In the genomic region with DNA sequence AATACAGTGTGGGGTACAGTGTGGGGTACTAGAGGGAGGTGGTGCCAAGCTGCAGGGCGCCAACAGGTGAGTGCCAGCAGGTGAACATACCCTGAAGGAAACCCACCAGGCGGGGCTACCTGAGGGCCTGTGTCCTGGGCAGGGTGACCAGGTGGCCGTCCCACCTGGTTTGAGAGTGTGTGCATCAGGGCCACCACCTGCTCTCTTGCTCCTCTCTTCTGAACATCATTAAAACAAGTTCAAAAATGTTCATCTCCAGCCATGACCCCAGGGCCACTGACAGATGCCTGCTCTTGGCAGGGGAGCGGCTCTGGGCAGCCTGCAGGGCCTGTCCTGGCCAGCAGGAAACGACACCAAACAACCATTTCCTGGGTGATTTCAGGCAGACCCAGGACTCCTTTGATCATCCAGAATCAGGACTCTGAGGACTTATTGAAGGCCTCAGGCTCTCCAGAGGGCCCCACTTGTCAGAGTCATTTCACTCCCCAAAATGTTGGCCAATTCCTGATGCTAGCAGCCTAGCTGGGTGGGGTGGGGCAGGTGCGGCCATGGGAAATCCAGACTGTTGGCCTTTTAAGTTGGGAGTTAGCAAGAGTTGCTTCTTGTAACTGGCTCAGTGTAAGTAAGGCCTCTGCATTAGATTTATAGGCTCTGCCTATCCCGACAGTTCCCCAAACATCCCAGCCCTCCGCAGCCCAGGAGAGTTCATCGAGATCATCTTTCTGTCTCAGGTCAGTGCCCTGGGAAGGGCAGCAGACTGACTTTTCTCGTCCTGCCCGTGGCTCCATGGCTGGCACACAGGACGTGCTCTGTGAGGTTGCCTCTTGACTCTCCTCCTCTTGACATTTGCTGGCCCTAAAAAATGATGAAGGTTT, we compare ENCODE assay signal across 1 cellular context.
TF ChIP-seq lines count a peak whose summit lies in the region.

No MANE protein-coding gene starts in this region.

TF ChIP-seq in HepG2, 621 proteins besides CTCF, POLR2A, EP300 and RAD21 (continued from another document):
- TF ChIP-seq, protein P1, sequence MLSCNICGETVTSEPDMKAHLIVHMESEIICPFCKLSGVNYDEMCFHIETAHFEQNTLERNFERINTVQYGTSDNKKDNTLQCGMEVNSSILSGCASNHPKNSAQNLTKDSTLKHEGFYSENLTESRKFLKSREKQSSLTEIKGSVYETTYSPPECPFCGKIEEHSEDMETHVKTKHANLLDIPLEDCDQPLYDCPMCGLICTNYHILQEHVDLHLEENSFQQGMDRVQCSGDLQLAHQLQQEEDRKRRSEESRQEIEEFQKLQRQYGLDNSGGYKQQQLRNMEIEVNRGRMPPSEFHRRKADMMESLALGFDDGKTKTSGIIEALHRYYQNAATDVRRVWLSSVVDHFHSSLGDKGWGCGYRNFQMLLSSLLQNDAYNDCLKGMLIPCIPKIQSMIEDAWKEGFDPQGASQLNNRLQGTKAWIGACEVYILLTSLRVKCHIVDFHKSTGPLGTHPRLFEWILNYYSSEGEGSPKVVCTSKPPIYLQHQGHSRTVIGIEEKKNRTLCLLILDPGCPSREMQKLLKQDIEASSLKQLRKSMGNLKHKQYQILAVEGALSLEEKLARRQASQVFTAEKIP (CRISPR knock-in tag; IDR thresholded peaks at IDR 0.05; ENCODE audit: borderline replicate concordance): no peak
- TF ChIP-seq TOPORS (CRISPR knock-in tag; IDR thresholded peaks at IDR 0.05) (no peak), SMARCE1 (IDR thresholded peaks at IDR 0.05; ENCODE audit: borderline replicate concordance) (no peak), PITX1 (CRISPR knock-in tag; IDR thresholded peaks at IDR 0.05) (no peak), ZNF768 (CRISPR knock-in tag; IDR thresholded peaks at IDR 0.05) (no peak), SMAD1 (CRISPR knock-in tag; IDR thresholded peaks at IDR 0.05; ENCODE audit: borderline replicate concordance, low read depth) (no peak), ZNF430 (CRISPR knock-in tag; IDR thresholded peaks at IDR 0.05) (no peak), CCAR2 (optimal IDR thresholded peaks at IDR 0.05; ENCODE audit: low read depth, low read length) (no peak), NFKBIZ (CRISPR knock-in tag; IDR thresholded peaks at IDR 0.05) (no peak), MXI1 (IDR thresholded peaks at IDR 0.05; ENCODE audit: borderline replicate concordance, low read depth, low read length) (no peak), ZSCAN9 (CRISPR knock-in tag; IDR thresholded peaks at IDR 0.05; ENCODE audit: borderline replicate concordance) (no peak)
- TF ChIP-seq, protein P2, sequence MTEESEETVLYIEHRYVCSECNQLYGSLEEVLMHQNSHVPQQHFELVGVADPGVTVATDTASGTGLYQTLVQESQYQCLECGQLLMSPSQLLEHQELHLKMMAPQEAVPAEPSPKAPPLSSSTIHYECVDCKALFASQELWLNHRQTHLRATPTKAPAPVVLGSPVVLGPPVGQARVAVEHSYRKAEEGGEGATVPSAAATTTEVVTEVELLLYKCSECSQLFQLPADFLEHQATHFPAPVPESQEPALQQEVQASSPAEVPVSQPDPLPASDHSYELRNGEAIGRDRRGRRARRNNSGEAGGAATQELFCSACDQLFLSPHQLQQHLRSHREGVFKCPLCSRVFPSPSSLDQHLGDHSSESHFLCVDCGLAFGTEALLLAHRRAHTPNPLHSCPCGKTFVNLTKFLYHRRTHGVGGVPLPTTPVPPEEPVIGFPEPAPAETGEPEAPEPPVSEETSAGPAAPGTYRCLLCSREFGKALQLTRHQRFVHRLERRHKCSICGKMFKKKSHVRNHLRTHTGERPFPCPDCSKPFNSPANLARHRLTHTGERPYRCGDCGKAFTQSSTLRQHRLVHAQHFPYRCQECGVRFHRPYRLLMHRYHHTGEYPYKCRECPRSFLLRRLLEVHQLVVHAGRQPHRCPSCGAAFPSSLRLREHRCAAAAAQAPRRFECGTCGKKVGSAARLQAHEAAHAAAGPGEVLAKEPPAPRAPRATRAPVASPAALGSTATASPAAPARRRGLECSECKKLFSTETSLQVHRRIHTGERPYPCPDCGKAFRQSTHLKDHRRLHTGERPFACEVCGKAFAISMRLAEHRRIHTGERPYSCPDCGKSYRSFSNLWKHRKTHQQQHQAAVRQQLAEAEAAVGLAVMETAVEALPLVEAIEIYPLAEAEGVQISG (CRISPR knock-in tag; IDR thresholded peaks at IDR 0.05): no peak
